8 cellular contexts compared by ENCODE assay signal in the genomic region with DNA sequence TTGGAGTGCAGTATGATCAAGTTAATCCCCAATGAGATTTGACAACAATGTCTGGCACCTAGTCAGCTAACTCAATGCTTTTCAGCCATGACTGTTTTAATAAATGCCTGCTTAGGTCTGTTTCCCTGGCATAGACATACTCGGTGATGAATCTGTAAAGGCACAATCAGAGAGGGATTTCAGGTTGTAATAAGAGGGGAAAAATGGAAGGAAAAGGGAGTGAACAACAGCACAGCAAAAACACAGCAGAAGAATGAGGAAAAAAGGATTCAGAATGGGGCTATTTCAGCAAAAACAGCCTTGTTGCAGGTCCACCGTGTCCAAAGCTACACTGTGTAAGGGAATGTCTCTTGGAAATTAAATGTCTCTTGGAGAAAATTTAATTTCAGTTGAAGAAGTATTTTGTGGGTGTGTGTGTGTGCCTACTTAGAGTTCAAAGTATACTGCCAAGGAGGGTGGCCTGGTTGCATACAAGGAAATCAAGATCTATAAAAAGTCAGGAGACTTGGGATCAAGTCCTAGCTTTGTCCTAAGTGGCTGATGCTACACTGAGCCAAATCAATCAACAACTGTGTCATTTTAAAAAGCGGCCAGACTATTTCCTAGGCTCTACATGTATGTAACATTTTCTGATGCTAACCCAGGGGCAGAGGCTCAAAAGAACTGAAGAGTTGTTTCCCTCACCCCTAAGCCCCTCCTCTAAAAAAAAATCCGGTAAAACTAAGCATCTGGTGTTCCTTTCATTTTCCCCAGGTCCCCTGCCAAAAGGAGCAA. TPM values are rescaled to one million over a fixed set of nuclear protein-coding genes. Genes with fewer than 3 reads are reported as not detected.
DNase-seq lines count a peak whose midpoint lies in the region; ATAC-seq and TF ChIP-seq lines count a peak whose summit lies in the region.

No MANE protein-coding gene starts in this region.

- no peaks in the 10 kb centered on the region for H3K9me3 ChIP-seq in KOPT-K1 (ENCODE audit: insufficient read depth, low read length, poor library complexity, severe bottlenecking)

- DNase-seq in activated CD8-positive, alpha-beta T cell treated with anti-CD3 and anti-CD28 coated beads for 36 hours = no peak
- DNase-seq in immature natural killer cell (no peak), T1000 (lab: John Stamatoyannopoulos, UW) (no peak), GM10266 (ENCODE audit: extremely low spot score) (no peak)
- no peak for DNase-seq in stimulated activated naive CD8-positive, alpha-beta T cell treated with anti-CD3 and anti-CD28 coated beads, Interleukin-15, amount 100 ng/mL, for 72 hours
- no peak for DNase-seq in activated CD4-positive, CD25-positive, alpha-beta regulatory T cell treated with anti-CD3 and anti-CD28 coated beads, Interleukin-2, amount 50 U/mL, for 72 hours

- no peak for TF ChIP-seq CTCF in activated CD8-positive, alpha-beta T cell treated with anti-CD3 and anti-CD28 coated beads for 36 hours (IDR thresholded peaks at IDR 0.05)
- no peak for TF ChIP-seq CTCF in GM10266 (IDR thresholded peaks at IDR 0.05; ENCODE audit: control insufficient read depth, insufficient read depth, low read depth, missing control alignments)

- ATAC-seq in activated CD8-positive, alpha-beta T cell treated with anti-CD3 and anti-CD28 coated beads for 36 hours = no peak
- ATAC-seq in stimulated activated naive CD8-positive, alpha-beta T cell treated with anti-CD3 and anti-CD28 coated beads, Interleukin-15, amount 100 ng/mL, for 72 hours = no peak
- ATAC-seq in HG03135 (IDR thresholded peaks at IDR 0.05; ENCODE audit: unreplicated experiment) = no peak

- intact Hi-C loops in activated CD8-positive, alpha-beta T cell treated with anti-CD3 and anti-CD28 coated beads for 36 hours (cut with micrococcal nuclease) = loop anchor here (5.0 kb wide), 3 partner anchors 34 to 49 kb away; no protein-coding TSS in a partner anchor

- POLR2A ChIA-PET in activated CD8-positive, alpha-beta T cell treated with anti-CD3 and anti-CD28 coated beads for 36 hours (lab: Charles Lee) = interaction anchor here (0.6 to 19.7 kb wide), 18 partner anchors 8 to 71 kb away, joined by 3 to 642 read pairs (median 13); a partner anchor contains a TSS

- H3K4me3 Mint-ChIP-seq in activated CD8-positive, alpha-beta T cell treated with anti-CD3 and anti-CD28 coated beads for 36 hours = peak overlapping the region; percentile 83
- peak overlapping the region; percentile 85 to 95 (median 88) for H3K4me3 Mint-ChIP-seq in immature natural killer cell
- H3K4me3 Mint-ChIP-seq in stimulated activated naive CD8-positive, alpha-beta T cell treated with anti-CD3 and anti-CD28 coated beads, Interleukin-15, amount 100 ng/mL, for 72 hours = peak overlapping the region; percentile 94 to 95

- H3K4me1 Mint-ChIP-seq in activated CD8-positive, alpha-beta T cell treated with anti-CD3 and anti-CD28 coated beads for 36 hours (ENCODE audit: low read depth) = peaks cover 40% of the 10 kb centered on the region
- peaks cover 41 to 50% of the 10 kb centered on the region in 2 donors for H3K4me1 Mint-ChIP-seq in immature natural killer cell
- H3K4me1 Mint-ChIP-seq in stimulated activated naive CD8-positive, alpha-beta T cell treated with anti-CD3 and anti-CD28 coated beads, Interleukin-15, amount 100 ng/mL, for 72 hours = peaks cover 52% of the 10 kb centered on the region

- peaks cover 26% of the 10 kb centered on the region for H3K36me3 Mint-ChIP-seq in activated CD8-positive, alpha-beta T cell treated with anti-CD3 and anti-CD28 coated beads for 36 hours (ENCODE audit: low read depth)
- peaks cover under 1 to 16% (median 10%) of the 10 kb centered on the region in 3 donors for H3K36me3 Mint-ChIP-seq in immature natural killer cell

- peak overlapping the region; percentile 84 for H3K27ac ChIP-seq in KOPT-K1 (ENCODE audit: low read depth, low read length, poor library complexity, severe bottlenecking)

- H3K27me3 Mint-ChIP-seq in activated CD8-positive, alpha-beta T cell treated with anti-CD3 and anti-CD28 coated beads for 36 hours = no peaks in the 10 kb centered on the region
- H3K27me3 Mint-ChIP-seq in immature natural killer cell (ENCODE audit: low read depth in 3 of 3) = peaks cover 15 to 23% (median 20%) of the 10 kb centered on the region in 3 donors
- H3K27me3 Mint-ChIP-seq in stimulated activated naive CD8-positive, alpha-beta T cell treated with anti-CD3 and anti-CD28 coated beads, Interleukin-15, amount 100 ng/mL, for 72 hours = no peaks in the 10 kb centered on the region

- H3K9me3 Mint-ChIP-seq in activated CD8-positive, alpha-beta T cell treated with anti-CD3 and anti-CD28 coated beads for 36 hours = no peaks in the 10 kb centered on the region
- no peaks in the 10 kb centered on the region for H3K9me3 Mint-ChIP-seq in immature natural killer cell
- no peaks in the 10 kb centered on the region for H3K9me3 Mint-ChIP-seq in stimulated activated naive CD8-positive, alpha-beta T cell treated with anti-CD3 and anti-CD28 coated beads, Interleukin-15, amount 100 ng/mL, for 72 hours

- CTCF ChIA-PET in activated CD8-positive, alpha-beta T cell treated with anti-CD3 and anti-CD28 coated beads for 36 hours (lab: Charles Lee) = interaction anchor here (1.1 to 6.7 kb wide), 12 partner anchors 11 to 84 kb away, joined by 3 to 64 read pairs (median 6); a partner anchor contains a TSS

- peaks cover 10% of the 10 kb centered on the region for H3K36me3 ChIP-seq in KOPT-K1 (ENCODE audit: insufficient read depth, low read length)

- H3K27ac Mint-ChIP-seq in activated CD8-positive, alpha-beta T cell treated with anti-CD3 and anti-CD28 coated beads for 36 hours = peak overlapping the region; percentile 98
- H3K27ac Mint-ChIP-seq in immature natural killer cell = peak overlapping the region; percentile 97 to 99 (median 98)
- peak overlapping the region; percentile 99 for H3K27ac Mint-ChIP-seq in stimulated activated naive CD8-positive, alpha-beta T cell treated with anti-CD3 and anti-CD28 coated beads, Interleukin-15, amount 100 ng/mL, for 72 hours

RNA-seq across cellular contexts. Expression of a gene that starts 19.1 kb away (rescaled TPM):
- total RNA-seq in activated CD8-positive, alpha-beta T cell treated with anti-CD3 and anti-CD28 coated beads for 36 hours = 100 to 1,000 TPM; 124 to 138 TPM
- polyA plus RNA-seq in immature natural killer cell = 10 to 100 TPM; 24.7 to 77.7 (median 36.9) TPM
